In genomic region chr9:109488791-109489492, GRCh38 we compare ENCODE assay signal across 23 cellular contexts. TPM values are rescaled to one million over a fixed set of nuclear protein-coding genes. Genes with fewer than 3 reads are reported as not detected.
"Had no signal": no experiment of that assay in that cellular context is flagged by ENCODE, and none has a peak within 500 bp of the region (broad histone marks: within the 10 kb centered on the region; RNA-seq: fewer than 3 reads in every experiment).

No MANE protein-coding gene starts in this region.

- H3K4me3 ChIP-seq: adrenal gland, dorsolateral prefrontal cortex, left ventricle myocardium inferior, pancreas, sigmoid colon, spleen, testis had no signal

- H3K27ac ChIP-seq: adrenal gland, dorsolateral prefrontal cortex, left ventricle myocardium inferior, neutrophil, pancreas, sigmoid colon, spleen, testis had no signal

- H3K27ac Mint-ChIP-seq: activated naive CD4-positive, alpha-beta T cell treated with anti-CD3 and anti-CD28 coated beads, Interleukin-2, amount 50 U/mL, for 72 hours; naive thymus-derived CD8-positive, alpha-beta T cell; stimulated activated memory B cell treated with anti-CD40 and anti-IgM and Interleukin-4, amounts not matched to agents 10 μg/mL and 1 μg/mL and 100 μg/mL, for 72 hours had no signal

- H3K4me1 ChIP-seq: adrenal gland, left ventricle myocardium inferior, sigmoid colon, testis had no signal

- FAIRE-seq: bronchial epithelial cell, pancreas had no signal

- H3K27me3 ChIP-seq: adrenal gland, pancreas, testis had no signal

- H3K36me3 ChIP-seq: adrenal gland, left ventricle myocardium inferior, neutrophil, pancreas, sigmoid colon, spleen had no signal

- H3K4me2 ChIP-seq: SK-N-SH had no signal

- H3K9me3 ChIP-seq: adrenal gland, left ventricle myocardium inferior, neutrophil, pancreas, sigmoid colon, SK-N-SH, spleen, testis had no signal

- ATAC-seq: activated naive CD4-positive, alpha-beta T cell treated with anti-CD3 and anti-CD28 coated beads, Interleukin-2, amount 50 U/mL, for 72 hours; naive thymus-derived CD8-positive, alpha-beta T cell; stimulated activated memory B cell treated with anti-CD40 and anti-IgM and Interleukin-4, amounts not matched to agents 10 μg/mL and 1 μg/mL and 100 μg/mL, for 72 hours had no signal

- H3K9ac ChIP-seq: SK-N-SH had no signal

- H3K4me3 Mint-ChIP-seq: naive thymus-derived CD8-positive, alpha-beta T cell; stimulated activated memory B cell treated with anti-CD40 and anti-IgM and Interleukin-4, amounts not matched to agents 10 μg/mL and 1 μg/mL and 100 μg/mL, for 72 hours had no signal

- H3K9me3 Mint-ChIP-seq: activated naive CD4-positive, alpha-beta T cell treated with anti-CD3 and anti-CD28 coated beads, Interleukin-2, amount 50 U/mL, for 72 hours; stimulated activated memory B cell treated with anti-CD40 and anti-IgM and Interleukin-4, amounts not matched to agents 10 μg/mL and 1 μg/mL and 100 μg/mL, for 72 hours had no signal

- H3K36me3 Mint-ChIP-seq: activated naive CD4-positive, alpha-beta T cell treated with anti-CD3 and anti-CD28 coated beads, Interleukin-2, amount 50 U/mL, for 72 hours; naive thymus-derived CD8-positive, alpha-beta T cell; stimulated activated memory B cell treated with anti-CD40 and anti-IgM and Interleukin-4, amounts not matched to agents 10 μg/mL and 1 μg/mL and 100 μg/mL, for 72 hours had no signal

- DNase-seq: activated CD4-positive, alpha-beta T cell treated with anti-CD3 and anti-CD28 coated beads, Interleukin-2, amount 50 U/mL, for 1 hour; activated CD8-positive, alpha-beta memory T cell treated with anti-CD3 and anti-CD28 coated beads for 24 hours; activated CD8-positive, alpha-beta memory T cell treated with anti-CD3 and anti-CD28 coated beads, Interleukin-2, amount 50 U/mL, for 48 hours; activated gamma-delta T cell treated with Interleukin-2 at 50 U/mL for 16 hours; activated T-cell treated with anti-CD3 and anti-CD28 coated beads, Interleukin-2, amount 50 U/mL, for 48 hours; dorsolateral prefrontal cortex; foreskin fibroblast; hippocampal formation; left ventricle myocardium inferior; naive thymus-derived CD8-positive, alpha-beta T cell; pancreas; sigmoid colon; SK-N-SH; spleen; stimulated activated CD4-positive, alpha-beta T cell treated with anti-CD3 and anti-CD28 coated beads, Interleukin-4, amount 100 ng/mL, for 4 hours; T-helper 1 cell; T1000; testis had no signal

- H3K4me1 Mint-ChIP-seq: naive thymus-derived CD8-positive, alpha-beta T cell; stimulated activated memory B cell treated with anti-CD40 and anti-IgM and Interleukin-4, amounts not matched to agents 10 μg/mL and 1 μg/mL and 100 μg/mL, for 72 hours had no signal

RNA-seq across cellular contexts. Expression of gene PTPN3, which starts 9.2 kb away (rescaled TPM):
- total RNA-seq: naive thymus-derived CD8-positive, alpha-beta T cell had no signal
- polyA plus RNA-seq: naive thymus-derived CD8-positive, alpha-beta T cell had no signal
